ENCODE assay signal across 30 cellular contexts in genomic region chr2:157376041-157376440, GRCh38. TPM values are rescaled to one million over a fixed set of nuclear protein-coding genes. Genes with fewer than 3 reads are reported as not detected.
"Had no signal": no experiment of that assay in that cellular context is flagged by ENCODE, and none has a peak within 500 bp of the region (broad histone marks: within the 10 kb centered on the region; RNA-seq: fewer than 3 reads in every experiment).

No MANE protein-coding gene starts in this region.

- H3K27me3 Mint-ChIP-seq: dendritic cell treated with granulocyte-macrophage colony-stimulating factor and Interleukin-4, amounts not matched to agents 40 ng/mL and 50 ng/mL, for 4 days; naive B cell; stimulated activated naive CD8-positive, alpha-beta T cell treated with anti-CD3 and anti-CD28 coated beads, Interleukin-15, amount 100 ng/mL, for 72 hours had no signal

- H3K4me1 ChIP-seq: colonic mucosa, gastrocnemius medialis, neural progenitor cell, prostate gland, right atrium auricular region, sigmoid colon, spleen, suprapubic skin, transverse colon, upper lobe of right lung, uterus had no signal

- H3K36me3 ChIP-seq: colonic mucosa, gastrocnemius medialis, neural progenitor cell, prostate gland, right atrium auricular region, sigmoid colon, spleen, suprapubic skin, transverse colon, upper lobe of right lung, uterus had no signal

- FAIRE-seq: kidney had no signal

- H3K27me3 ChIP-seq: colonic mucosa, gastrocnemius medialis, neural progenitor cell, right atrium auricular region, sigmoid colon, spleen, suprapubic skin, transverse colon, upper lobe of right lung, uterus had no signal

- H3K4me3 ChIP-seq: colonic mucosa, gastrocnemius medialis, lung, mucosa of descending colon, neural progenitor cell, prostate gland, right atrium auricular region, sigmoid colon, spleen, suprapubic skin, transverse colon, upper lobe of right lung, uterus had no signal

- H3K4me3 Mint-ChIP-seq: dendritic cell treated with granulocyte-macrophage colony-stimulating factor and Interleukin-4, amounts not matched to agents 40 ng/mL and 50 ng/mL, for 4 days; endodermal cell; mesothelial cell of epicardium; nephron; neural progenitor cell; stimulated activated naive CD8-positive, alpha-beta T cell treated with anti-CD3 and anti-CD28 coated beads, Interleukin-15, amount 100 ng/mL, for 72 hours had no signal

- H3K27ac ChIP-seq: colonic mucosa, epithelial cell of prostate, gastrocnemius medialis, neural progenitor cell, prostate gland, right atrium auricular region, sigmoid colon, spleen, suprapubic skin, transverse colon, upper lobe of right lung, uterus had no signal

- DNase-seq: colonic mucosa; effector CD8-positive, alpha-beta T cell; endodermal cell; foreskin fibroblast; gastrocnemius medialis; head of caudate nucleus; kidney; mesenchymal stem cell; naive B cell; sigmoid colon; spleen; stimulated activated naive CD4-positive, alpha-beta T cell; stimulated activated naive CD8-positive, alpha-beta T cell treated with anti-CD3 and anti-CD28 coated beads, Interleukin-15, amount 100 ng/mL, for 72 hours; transverse colon; upper lobe of right lung; uterus had no signal

- H3K27ac Mint-ChIP-seq: dendritic cell treated with granulocyte-macrophage colony-stimulating factor and Interleukin-4, amounts not matched to agents 40 ng/mL and 50 ng/mL, for 4 days; endodermal cell; mesothelial cell of epicardium; nephron; neural progenitor cell; stimulated activated naive CD8-positive, alpha-beta T cell treated with anti-CD3 and anti-CD28 coated beads, Interleukin-15, amount 100 ng/mL, for 72 hours had no signal

- H3K4me1 Mint-ChIP-seq: endodermal cell, mesothelial cell of epicardium, neural progenitor cell had no signal

- H3K9me3 ChIP-seq: colonic mucosa, gastrocnemius medialis, prostate gland, suprapubic skin, upper lobe of right lung, uterus had no signal

RNA-seq across cellular contexts. Expression of gene ERMN, which starts 50.4 kb away (rescaled TPM):
- total RNA-seq: esophagus mucosa, gastrocnemius medialis, glomerular endothelial cell, left lobe of liver, mesothelial cell of epicardium, osteocyte, right atrium auricular region had no signal
